ENCODE assay signal across 19 cellular contexts in the genomic region with DNA sequence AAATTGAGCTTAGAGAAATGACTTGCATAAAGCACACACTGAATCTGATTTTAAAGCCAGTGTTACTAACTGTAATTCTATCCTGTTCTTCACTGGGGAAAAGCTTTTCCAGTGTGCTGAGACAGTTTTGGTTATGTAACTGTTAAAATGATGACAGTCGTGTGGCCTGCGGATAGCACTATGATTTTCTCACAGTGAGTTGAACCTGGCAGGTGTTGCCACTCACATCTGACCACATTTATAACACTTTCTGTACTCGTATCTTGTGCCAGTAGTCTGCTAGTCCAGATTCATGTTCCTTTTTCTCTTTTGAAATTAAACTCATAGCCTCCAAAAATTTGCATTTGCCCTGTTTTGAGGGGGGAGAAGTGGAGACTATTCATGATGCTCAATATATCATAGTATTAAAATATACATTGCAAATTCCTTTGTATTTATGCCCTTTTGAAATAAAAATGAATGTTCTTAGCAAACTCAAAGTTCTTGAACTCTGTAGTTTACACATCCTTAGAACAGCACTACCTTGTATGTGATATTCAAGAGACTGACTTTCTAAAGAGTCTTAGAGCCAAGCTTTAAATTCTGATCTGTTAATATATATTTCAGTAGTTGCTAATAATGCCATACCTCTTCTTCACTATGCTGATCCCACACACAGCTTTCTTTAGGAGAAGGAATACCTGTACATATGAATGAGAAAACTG.
A peak's percentile ranks its signal among the peaks of the same experiment; 100 is the strongest.
DNase-seq lines count a peak whose midpoint lies in the region; ATAC-seq, FAIRE-seq and TF ChIP-seq lines count a peak whose summit lies in the region.
"Had no signal": no experiment of that assay in that cellular context is flagged by ENCODE, and none has a peak within 500 bp of the region (broad histone marks: within the 10 kb centered on the region; RNA-seq: fewer than 3 reads in every experiment).

No MANE protein-coding gene starts in this region.

- H2AFZ ChIP-seq in Karpas-422 (ENCODE audit: low read length) (no peak overlapping the region), smooth muscle cell (ENCODE audit: low read depth) (no peak overlapping the region)

- H3K4me3 ChIP-seq in GM12865 (ENCODE audit: low read depth, low read length) (no peak overlapping the region), Karpas-422 (ENCODE audit: low read length) (no peak overlapping the region), tibial artery (no peak overlapping the region), smooth muscle cell (no peak overlapping the region)
- H3K4me3 ChIP-seq: MG63, upper lobe of left lung had no signal

- H3K4me1 ChIP-seq in Karpas-422 (ENCODE audit: low read length) (peaks cover 33% of the 10 kb centered on the region), tibial artery (peaks cover 0 to 78% (median 23%) of the 10 kb centered on the region in 4 donors), smooth muscle cell (ENCODE audit: low read depth) (no peaks in the 10 kb centered on the region)
- H3K4me1 ChIP-seq: upper lobe of left lung had no signal

- H3K36me3 Mint-ChIP-seq in natural killer cell, result peaks cover 11% of the 10 kb centered on the region

- TF ChIP-seq CTCF in GM12865 (IDR thresholded peaks at IDR 0.05; ENCODE audit: insufficient read depth, low read depth, low read length, missing control alignments), result no peak
- no peak for TF ChIP-seq CTCF in natural killer cell (IDR thresholded peaks at IDR 0.05)
- TF ChIP-seq CTCF in tibial artery (IDR thresholded peaks at IDR 0.05), result no peak
- TF ChIP-seq CTCF in smooth muscle cell (IDR thresholded peaks at IDR 0.05; ENCODE audit: borderline replicate concordance, insufficient read depth, poor library complexity, severe bottlenecking), result no peak

- no peaks in the 10 kb centered on the region for H3K9me2 ChIP-seq in Karpas-422 (replicated peaks; ENCODE audit: insufficient read depth, low read length)

- no peaks in the 10 kb centered on the region for H3K36me3 ChIP-seq in Karpas-422 (ENCODE audit: insufficient read depth, low read length)
- H3K36me3 ChIP-seq in tibial artery, result peaks cover 13 to 26% (median 18%) of the 10 kb centered on the region in 3 donors
- H3K36me3 ChIP-seq in smooth muscle cell (ENCODE audit: low read depth), result peaks cover 25% of the 10 kb centered on the region

- H3K4me3 Mint-ChIP-seq in natural killer cell, result peak overlapping the region; percentile 31
- H3K4me3 Mint-ChIP-seq: activated B cell treated with CpG ODN at 0.5 μM for 24 hours; activated CD8-positive, alpha-beta T cell treated with anti-CD3 and anti-CD28 coated beads for 36 hours; activated naive CD8-positive, alpha-beta T cell; stimulated activated naive CD8-positive, alpha-beta T cell treated with anti-CD3 and anti-CD28 coated beads, Interleukin-15, amount 100 ng/mL, for 72 hours had no signal

- no peaks in the 10 kb centered on the region for H4K20me1 ChIP-seq in Karpas-422 (ENCODE audit: insufficient read depth, low read depth, low read length)
- H4K20me1 ChIP-seq in smooth muscle cell (ENCODE audit: low read depth), result peaks cover 14% of the 10 kb centered on the region

- FAIRE-seq in RCC 7860 (lab: Jason Lieb, UNC), result no peak
- FAIRE-seq: colon, HepG2 had no signal

- H3K27ac Mint-ChIP-seq in natural killer cell, result peak overlapping the region; percentile 55 to 57
- H3K27ac Mint-ChIP-seq: activated B cell treated with CpG ODN at 0.5 μM for 24 hours; activated CD8-positive, alpha-beta T cell treated with anti-CD3 and anti-CD28 coated beads for 36 hours; activated naive CD8-positive, alpha-beta T cell; stimulated activated naive CD8-positive, alpha-beta T cell treated with anti-CD3 and anti-CD28 coated beads, Interleukin-15, amount 100 ng/mL, for 72 hours had no signal

- no peaks in the 10 kb centered on the region for H3K9me3 ChIP-seq in Karpas-422 (ENCODE audit: low read length)
- no peaks in the 10 kb centered on the region for H3K9me3 ChIP-seq in tibial artery
- no peaks in the 10 kb centered on the region for H3K9me3 ChIP-seq in smooth muscle cell (replicated peaks; ENCODE audit: low read depth)
- H3K9me3 ChIP-seq: MG63, upper lobe of left lung had no signal

- H3K27ac ChIP-seq in Karpas-422 (ENCODE audit: low read length) (peak overlapping the region; percentile 62), tibial artery (peak overlapping the region in 1 of 2 donors; percentile 15), smooth muscle cell (ENCODE audit: low read depth) (no peak overlapping the region)
- H3K27ac ChIP-seq: upper lobe of left lung had no signal

- intact Hi-C loops in natural killer cell (cut with micrococcal nuclease), result loop anchor here (1.0 kb wide), 1 partner anchor 133 kb away; a partner anchor contains a TSS
- intact Hi-C loops in tibial artery (cut with DNase I; ENCODE audit: low total_unique reads), result no loop called here

- H3K27me3 Mint-ChIP-seq in natural killer cell (ENCODE audit: low read depth in 2 of 2), result peaks cover 0 to 3% of the 10 kb centered on the region in 2 donors
- H3K27me3 Mint-ChIP-seq: activated B cell treated with CpG ODN at 0.5 μM for 24 hours; activated CD8-positive, alpha-beta T cell treated with anti-CD3 and anti-CD28 coated beads for 36 hours; activated naive CD8-positive, alpha-beta T cell; stimulated activated naive CD8-positive, alpha-beta T cell treated with anti-CD3 and anti-CD28 coated beads, Interleukin-15, amount 100 ng/mL, for 72 hours had no signal

- H3K4me2 ChIP-seq in Karpas-422 (ENCODE audit: low read depth, low read length, poor library complexity, severe bottlenecking), result peak overlapping the region; percentile 35
- H3K4me2 ChIP-seq in smooth muscle cell, result no peak overlapping the region

- no peaks in the 10 kb centered on the region for H3K9me3 Mint-ChIP-seq in natural killer cell
- H3K9me3 Mint-ChIP-seq: activated B cell treated with CpG ODN at 0.5 μM for 24 hours; activated CD8-positive, alpha-beta T cell treated with anti-CD3 and anti-CD28 coated beads for 36 hours; stimulated activated naive CD8-positive, alpha-beta T cell treated with anti-CD3 and anti-CD28 coated beads, Interleukin-15, amount 100 ng/mL, for 72 hours had no signal

- H3F3A ChIP-seq in smooth muscle cell (ENCODE audit: low read depth), result peaks cover 4% of the 10 kb centered on the region

- H3K9ac ChIP-seq in Karpas-422 (ENCODE audit: low read length) (peak overlapping the region; percentile 23; the same call in 1 of the 2 replicates), smooth muscle cell (ENCODE audit: low read depth) (no peak overlapping the region)

- peaks cover 12 to 15% of the 10 kb centered on the region in 2 donors for H3K4me1 Mint-ChIP-seq in natural killer cell
- H3K4me1 Mint-ChIP-seq: activated B cell treated with CpG ODN at 0.5 μM for 24 hours; stimulated activated naive CD8-positive, alpha-beta T cell treated with anti-CD3 and anti-CD28 coated beads, Interleukin-15, amount 100 ng/mL, for 72 hours had no signal

- ATAC-seq in GM19324 (IDR thresholded peaks at IDR 0.05; ENCODE audit: low FRiP score, unreplicated experiment) (peak; percentile 85), natural killer cell (peak; percentile 96 to 100 (median 97))
- ATAC-seq: activated CD8-positive, alpha-beta T cell treated with anti-CD3 and anti-CD28 coated beads for 36 hours; HepG2; stimulated activated naive CD8-positive, alpha-beta T cell treated with anti-CD3 and anti-CD28 coated beads, Interleukin-15, amount 100 ng/mL, for 72 hours had no signal

- H3K79me2 ChIP-seq in Karpas-422 (ENCODE audit: low read length), result 0 out of 2 replicates have a peak, but pooled peaks cover 14% of the 10 kb centered on the region
- H3K79me2 ChIP-seq in smooth muscle cell (ENCODE audit: low read depth), result peaks cover 12% of the 10 kb centered on the region

- 92% methylated on average over 3 of the region's 3 CpGs for WGBS in smooth muscle cell (ENCODE audit: low lambda C conversion rate)

- H3K27me3 ChIP-seq in Karpas-422 (ENCODE audit: low read length) (no peaks in the 10 kb centered on the region), tibial artery (no peaks in the 10 kb centered on the region), smooth muscle cell (ENCODE audit: low read depth) (no peaks in the 10 kb centered on the region)
- H3K27me3 ChIP-seq: MG63, upper lobe of left lung had no signal

- DNase-seq in GM12865 (ENCODE audit: low read depth) (peak; percentile 6), Karpas-422 (peak; percentile 51), natural killer cell (peak; percentile 22), tibial artery (no peak), RCC 7860 (ENCODE audit: low spot score) (no peak), smooth muscle cell (lab: John Stamatoyannopoulos, UW; ENCODE audit: unreplicated experiment) (no peak)
- DNase-seq: activated B cell treated with CpG ODN at 0.5 μM for 24 hours; activated CD8-positive, alpha-beta T cell treated with anti-CD3 and anti-CD28 coated beads for 36 hours; activated T-cell treated with anti-CD3 and anti-CD28 coated beads, Interleukin-2, amount 50 U/mL, for 48 hours; DMS79 treated with DMSO at 0.1 percent for 48 hours; hypothalamus; MG63; NCI-H1694 treated with DMSO at 0.1 percent for 48 hours; stimulated activated naive CD8-positive, alpha-beta T cell treated with anti-CD3 and anti-CD28 coated beads, Interleukin-15, amount 100 ng/mL, for 72 hours; upper lobe of left lung had no signal

Comparison
In these comparisons a context has a peak if more than half of its experiments do, and no peak if none do; other contexts are left out.
1. DNase-seq: peak in GM12865 (single experiment), Karpas-422 (single experiment) and natural killer cell (single experiment); none in tibial artery (0 of 2), RCC 7860 (single experiment) and smooth muscle cell (single experiment).